ENCODE assay signal across 1 cellular context in the genomic region with DNA sequence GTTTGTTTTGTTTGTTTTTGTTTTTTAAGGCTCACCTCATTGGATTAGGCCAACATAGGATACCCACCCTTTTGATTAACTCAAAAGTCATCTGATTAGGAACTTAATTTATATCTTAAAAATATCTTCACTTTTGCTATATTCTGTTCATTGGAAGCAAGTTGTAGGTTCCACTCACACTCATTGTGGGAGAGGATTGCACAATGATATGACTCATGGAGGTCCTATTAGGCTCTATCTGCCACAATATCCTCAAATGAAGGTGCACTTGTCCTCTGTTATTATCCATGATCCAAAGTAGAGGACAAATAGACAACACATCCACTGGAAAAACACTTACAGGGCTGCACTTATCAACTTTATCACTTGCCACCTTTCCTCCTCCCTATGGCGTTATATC.
TF ChIP-seq lines count a peak whose summit lies in the region.

No MANE protein-coding gene starts in this region.

TF ChIP-seq in K562, 482 proteins besides CTCF, POLR2A, EP300 and RAD21 (continued from another document):
- TF ChIP-seq THAP7 (CRISPR knock-in tag; IDR thresholded peaks at IDR 0.05) = no peak
- no peak for TF ChIP-seq ETV1 (tag; conservative IDR thresholded peaks at IDR 0.05; ENCODE audit: low read depth)
- peak; percentile 76 for TF ChIP-seq CEBPB (tag; IDR thresholded peaks at IDR 0.05)
- TF ChIP-seq ZNF507 (tag; conservative IDR thresholded peaks at IDR 0.05) = no peak
- TF ChIP-seq TAF9B (IDR thresholded peaks at IDR 0.05; ENCODE audit: partially characterized antibody) = no peak
- TF ChIP-seq CEBPG (CRISPR knock-in tag; IDR thresholded peaks at IDR 0.05) = 0 out of 2 replicates have a peak, but pooled peaks have one; percentile 26
- TF ChIP-seq CEBPG (tag; conservative IDR thresholded peaks at IDR 0.05 in 1 of 2, IDR thresholded peaks at IDR 0.05 in 1 of 2) = peak; percentile 8 to 72; a peak in 2 of 4 replicates
- no peak for TF ChIP-seq ZNF717 (CRISPR knock-in tag; IDR thresholded peaks at IDR 0.05)
- TF ChIP-seq PML (IDR thresholded peaks at IDR 0.05; ENCODE audit: low read length) = no peak
- no peak for TF ChIP-seq SAFB (IDR thresholded peaks at IDR 0.05; ENCODE audit: borderline replicate concordance, low read depth, low read length)
- TF ChIP-seq DDX20 (tag; IDR thresholded peaks at IDR 0.05; ENCODE audit: low read depth) = no peak
- no peak for TF ChIP-seq CHD7 (IDR thresholded peaks at IDR 0.05; ENCODE audit: low read depth, low read length)
- TF ChIP-seq HNRNPUL1 (IDR thresholded peaks at IDR 0.05; ENCODE audit: low read length) = no peak
- TF ChIP-seq ATF7 (IDR thresholded peaks at IDR 0.05) = no peak
TF ChIP-seq in K562: peak in this region for 3.
